ENCODE assay signal across 23 cellular contexts in the genomic region with DNA sequence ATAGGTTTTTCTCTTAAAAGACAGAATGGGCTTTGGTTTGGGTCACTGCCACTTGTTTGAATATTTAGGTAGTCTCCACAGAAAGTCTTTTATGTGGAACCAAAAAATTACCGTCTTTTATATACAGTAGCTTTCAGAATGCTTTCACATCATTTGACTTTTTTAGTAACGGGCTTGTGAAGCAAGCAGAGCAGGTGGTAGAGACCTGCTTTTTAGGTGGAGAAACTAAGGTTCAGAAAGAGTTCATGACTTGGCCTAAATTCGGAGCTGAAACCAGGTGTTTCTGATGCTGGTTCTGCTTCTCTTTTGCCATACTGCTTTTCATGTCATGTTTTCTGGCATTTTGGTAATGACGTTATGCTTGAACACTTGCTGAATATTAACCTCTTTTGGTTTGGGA. TPM values are rescaled to one million over a fixed set of nuclear protein-coding genes. Genes with fewer than 3 reads are reported as not detected.
DNase-seq lines count a peak whose midpoint lies in the region; ATAC-seq and TF ChIP-seq lines count a peak whose summit lies in the region.
"Had no signal": no experiment of that assay in that cellular context is flagged by ENCODE, and none has a peak within 500 bp of the region (broad histone marks: within the 10 kb centered on the region; RNA-seq: fewer than 3 reads in every experiment).

No MANE protein-coding gene starts in this region.

- H3K27me3 ChIP-seq in GM06990 (replicated peaks; ENCODE audit: control insufficient read depth, insufficient read depth, low read length) (no peaks in the 10 kb centered on the region), colonic mucosa (no peaks in the 10 kb centered on the region)
- H3K27me3 ChIP-seq: BLaER1, sigmoid colon had no signal

- ATAC-seq in GM18868 (IDR thresholded peaks at IDR 0.05; ENCODE audit: unreplicated experiment) = peak; percentile 65
- peak; percentile 50 for ATAC-seq in GM21723 (IDR thresholded peaks at IDR 0.05; ENCODE audit: unreplicated experiment)
- peak; percentile 56 for ATAC-seq in HG03045 (IDR thresholded peaks at IDR 0.05; ENCODE audit: unreplicated experiment)
- ATAC-seq: A549; HepG2; stimulated activated naive CD8-positive, alpha-beta T cell treated with anti-CD3 and anti-CD28 coated beads, Interleukin-15, amount 100 ng/mL, for 72 hours had no signal

- H3K4me3 ChIP-seq in GM06990 (replicated peaks; ENCODE audit: low read depth, low read length) (no peak overlapping the region), colonic mucosa (no peak overlapping the region)
- H3K4me3 ChIP-seq: A549, BLaER1, sigmoid colon had no signal

- H3K36me3 ChIP-seq in GM06990 (ENCODE audit: control insufficient read depth, insufficient read depth, low read length) (peaks cover 16% of the 10 kb centered on the region), colonic mucosa (peaks cover 13% of the 10 kb centered on the region)

- no peak for TF ChIP-seq CTCF in GM06990 (IDR thresholded peaks at IDR 0.05; ENCODE audit: insufficient read depth, low read length, poor library complexity, severe bottlenecking)
- no peak for TF ChIP-seq CTCF in colonic mucosa (IDR thresholded peaks at IDR 0.05)

- H3K27ac ChIP-seq in colonic mucosa = no peak overlapping the region
- H3K27ac ChIP-seq: A549, BLaER1, sigmoid colon had no signal

- DNase-seq in GM06990 (ENCODE audit: extremely low read depth, insufficient read length) (peak; percentile 26), NCI-H526 (lab: John Stamatoyannopoulos, UW) (no peak), colonic mucosa (no peak), NCI-H1436 treated with DMSO at 0.1 percent for 48 hours (lab: John Stamatoyannopoulos, UW) (no peak), HuH-7 (ENCODE audit: low spot score) (no peak)
- DNase-seq: activated naive CD8-positive, alpha-beta T cell treated with anti-CD3 and anti-CD28 coated beads for 36 hours; activated T-cell treated with anti-CD3 and anti-CD28 coated beads, Interleukin-2, amount 50 U/mL, for 1 hour; hippocampal formation; NCI-H1694; NCI-H446; sigmoid colon; stimulated activated naive CD8-positive, alpha-beta T cell treated with anti-CD3 and anti-CD28 coated beads, Interleukin-15, amount 100 ng/mL, for 72 hours; trophoblast cell had no signal

- intact Hi-C loops in colonic mucosa (cut with DNase I) = no loop called here

- H3K9ac ChIP-seq in colonic mucosa (ENCODE audit: low read depth in 2 of 2, low read length in 2 of 2) = no peak overlapping the region
- H3K9ac ChIP-seq: BLaER1 had no signal

- no peaks in the 10 kb centered on the region for H3K4me1 ChIP-seq in colonic mucosa
- H3K4me1 ChIP-seq: A549, BLaER1, sigmoid colon had no signal

- H3K9me3 ChIP-seq in colonic mucosa = no peaks in the 10 kb centered on the region
- H3K9me3 ChIP-seq: A549, sigmoid colon had no signal

RNA-seq across cellular contexts. Expression of a gene that starts 36.3 kb away (rescaled TPM):
- 100 to 1,000 TPM in 1 of 2 donors, 10 to 100 TPM in 1; 90.9 to 144 TPM for total RNA-seq in colonic mucosa

RNA-seq across cellular contexts. Expression of a gene that starts 51.3 kb away (rescaled TPM):
- total RNA-seq in colonic mucosa = under 1 TPM in 1 of 2 donors, not detected in 1; 0.16 TPM
- total RNA-seq: activated naive CD8-positive, alpha-beta T cell treated with anti-CD3 and anti-CD28 coated beads for 36 hours; endothelial cell of umbilical vein; HepG2; lung microvascular endothelial cell; M059J; myocyte; sigmoid colon had no signal
